Comparison of ENCODE assay signal across 7 cellular contexts in genomic region chr1:206281912-206282657, GRCh38.
A peak's percentile ranks its signal among the peaks of the same experiment; 100 is the strongest.
DNase-seq lines count a peak whose midpoint lies in the region; ATAC-seq and TF ChIP-seq lines count a peak whose summit lies in the region.
"Not testable (repeated sequence)": the region's sequence is repeated elsewhere in the genome, so short reads cannot be mapped to it uniquely, and the experiment has no call there.

No MANE protein-coding gene starts in this region.

- ATAC-seq in GM18870 (IDR thresholded peaks at IDR 0.05; ENCODE audit: unreplicated experiment): peak; percentile 75
- ATAC-seq in GM21529 (IDR thresholded peaks at IDR 0.05; ENCODE audit: unreplicated experiment): peak; percentile 64
- ATAC-seq in HG02852 (IDR thresholded peaks at IDR 0.05; ENCODE audit: unreplicated experiment): peak; percentile 64
- peak; percentile 44 for ATAC-seq in HG03280 (IDR thresholded peaks at IDR 0.05; ENCODE audit: unreplicated experiment)
- peak; percentile 62 for ATAC-seq in mucosa of descending colon

- not testable (repeated sequence) for H3K4me3 ChIP-seq in SU-DHL-6 (ENCODE audit: insufficient read depth, low read length, poor library complexity, severe bottlenecking); mucosa of descending colon

- H3K4me1 ChIP-seq in mucosa of descending colon (ENCODE audit: low read depth): not testable (repeated sequence)

- intact Hi-C loops in MCF 10A (cut with micrococcal nuclease); mucosa of descending colon (cut with DNase I, micrococcal nuclease): not testable (repeated sequence)

- H3K27me3 ChIP-seq in SU-DHL-6 (ENCODE audit: low read length): not testable (repeated sequence)

- H3K4me1 Mint-ChIP-seq in MCF 10A (ENCODE audit: insufficient read depth, unreplicated experiment): peaks cover 10% of the 10 kb centered on the region

- H2AFZ ChIP-seq in SU-DHL-6 (ENCODE audit: low read depth, low read length, severe bottlenecking): not testable (repeated sequence)

- BruUV-seq in MCF 10A (replicated peaks; lab: Mats Ljungman, UMichigan): TSS peak; percentile 53

- H3K27ac ChIP-seq in SU-DHL-6 (ENCODE audit: low read depth, low read length): not testable (repeated sequence)

- H3K27me3 Mint-ChIP-seq in MCF 10A (ENCODE audit: insufficient read depth, unreplicated experiment): not testable (repeated sequence)

- TF ChIP-seq CTCF in SU-DHL-6 (IDR thresholded peaks at IDR 0.05; ENCODE audit: insufficient read depth, low read length, poor library complexity, severe bottlenecking); MCF 10A (IDR thresholded peaks at IDR 0.05; ENCODE audit: unreplicated experiment); mucosa of descending colon (IDR thresholded peaks at IDR 0.05): not testable (repeated sequence)

- H3K9me2 ChIP-seq in SU-DHL-6 (replicated peaks; ENCODE audit: insufficient read depth, low read length): not testable (repeated sequence)

- not testable (repeated sequence) for H3K4me3 Mint-ChIP-seq in MCF 10A (ENCODE audit: unreplicated experiment)

- POLR2A ChIA-PET in MCF 10A (lab: Yijun Ruan, JAX): not testable (repeated sequence)

- CTCF ChIA-PET in MCF 10A (lab: Yijun Ruan, JAX): interaction anchor here (0.6 kb wide), 1 partner anchor 650 kb away, joined by 3 read pairs; no protein-coding TSS in a partner anchor

- not testable (repeated sequence) for DNase-seq in MCF 10A (ENCODE audit: unreplicated experiment); mucosa of descending colon

- not testable (repeated sequence) for H3K9ac ChIP-seq in SU-DHL-6 (ENCODE audit: low read length)

- H3K9me3 ChIP-seq in SU-DHL-6 (ENCODE audit: insufficient read depth, low read length); mucosa of descending colon: not testable (repeated sequence)

- not testable (repeated sequence) for H3K79me2 ChIP-seq in SU-DHL-6 (ENCODE audit: insufficient read depth, low read length)

- not testable (repeated sequence) for H4K20me1 ChIP-seq in SU-DHL-6 (ENCODE audit: low read depth, low read length)

- not testable (repeated sequence) for H3F3A ChIP-seq in SU-DHL-6 (ENCODE audit: insufficient read depth)

- H3K27ac Mint-ChIP-seq in MCF 10A (ENCODE audit: low read depth, unreplicated experiment): peak overlapping the region; percentile 91

- not testable (repeated sequence) for H3K36me3 Mint-ChIP-seq in MCF 10A (ENCODE audit: insufficient read depth, unreplicated experiment)

- peak overlapping the region; percentile 29 for H3K4me2 ChIP-seq in SU-DHL-6 (ENCODE audit: low read depth, low read length, poor library complexity, severe bottlenecking)

- not testable (repeated sequence) for H3K9me3 Mint-ChIP-seq in MCF 10A (ENCODE audit: unreplicated experiment)

- not testable (repeated sequence) for H3K36me3 ChIP-seq in SU-DHL-6 (ENCODE audit: low read length); mucosa of descending colon (ENCODE audit: low read depth)
